Comparison of ENCODE assay signal across 1 cellular context in genomic region chr14:52313493-52313881, GRCh38.
TF ChIP-seq lines count a peak whose summit lies in the region.

No MANE protein-coding gene starts in this region.

TF ChIP-seq in WTC11, 78 proteins besides CTCF, POLR2A, EP300 and RAD21 (continued from another document):
- TF ChIP-seq ARID4B (CRISPR knock-in tag; IDR thresholded peaks at IDR 0.05; ENCODE audit: borderline replicate concordance) = no peak
- TF ChIP-seq ERG (CRISPR knock-in tag; IDR thresholded peaks at IDR 0.05) = no peak
- TF ChIP-seq TEAD4 (CRISPR knock-in tag; IDR thresholded peaks at IDR 0.05) = no peak
